In the genomic region with DNA sequence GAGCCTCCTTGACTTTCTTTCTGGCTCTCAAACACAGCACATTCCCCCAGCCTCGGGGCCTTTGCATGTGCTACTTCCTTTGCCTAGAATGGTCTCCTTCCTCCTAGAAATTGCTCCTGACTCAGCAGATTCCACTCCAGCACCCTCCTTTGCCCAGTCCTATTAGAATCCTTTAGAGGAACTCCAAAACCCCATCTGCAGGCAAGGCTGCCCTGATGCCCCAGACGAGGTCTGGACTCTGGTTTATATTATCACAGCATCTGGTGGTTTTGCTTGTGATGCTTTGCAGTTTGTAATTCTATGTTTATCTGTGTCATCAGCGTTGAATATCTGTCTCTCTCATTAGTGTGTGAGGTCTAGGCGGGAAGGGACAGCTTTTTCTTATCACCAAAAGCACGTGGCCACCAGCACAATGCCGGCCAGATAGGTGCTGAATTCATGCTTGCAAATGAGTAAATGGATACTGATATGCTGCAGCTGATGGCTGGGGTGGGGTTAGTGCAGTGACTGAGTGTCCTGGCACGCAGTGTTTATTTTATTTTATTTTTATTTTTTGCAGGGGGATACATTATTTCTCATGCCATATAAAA, we compare ENCODE assay signal across 13 cellular contexts. TPM values are rescaled to one million over a fixed set of nuclear protein-coding genes. Genes with fewer than 3 reads are reported as not detected.
DNase-seq lines count a peak whose midpoint lies in the region; ATAC-seq, FAIRE-seq and TF ChIP-seq lines count a peak whose summit lies in the region.
"Had no signal": no experiment of that assay in that cellular context is flagged by ENCODE, and none has a peak within 500 bp of the region (broad histone marks: within the 10 kb centered on the region; RNA-seq: fewer than 3 reads in every experiment).

No MANE protein-coding gene starts in this region.

- no peak for TF ChIP-seq POLR2A in spleen (IDR thresholded peaks at IDR 0.05)
- no peak for TF ChIP-seq POLR2A in H54 (IDR thresholded peaks at IDR 0.05; ENCODE audit: low read depth, low read length)

- in situ Hi-C loops in GM23248 (cut with MboI): no loop called here
- in situ Hi-C loops in KBM-7 (cut with MboI; ENCODE audit: low pct_unique_long_range_greater_than_20kb, low sequenced_read_pairs): no loop called here

- intact Hi-C loops in spleen (cut with DNase I; ENCODE audit: low total_unique reads): no loop called here
- intact Hi-C loops in CD4-positive, alpha-beta T cell (cut with DNase I, micrococcal nuclease): no loop called here

- no peak for ATAC-seq in CD4-positive, alpha-beta T cell (ENCODE audit: poor library complexity)
- ATAC-seq: Panc1 had no signal

- H3K4me1 Mint-ChIP-seq in CD4-positive, alpha-beta T cell (ENCODE audit: low read depth): no peaks in the 10 kb centered on the region

- H3K4me1 ChIP-seq in GM23248 (ENCODE audit: insufficient read depth): peaks cover 28% of the 10 kb centered on the region
- peaks cover 0 to 7% (median 0%) of the 10 kb centered on the region in 6 donors for H3K4me1 ChIP-seq in spleen

- no peak overlapping the region for H3K4me3 Mint-ChIP-seq in CD4-positive, alpha-beta T cell
- H3K4me3 Mint-ChIP-seq: activated T-helper 1 cell treated with anti-CD3 and anti-CD28 coated beads, Interleukin-12 subunit alpha, Interleukin-12 subunit beta, Interleukin-2, Interleukin-4 antibody, amounts not matched to agents 30 ng/mL and 10 ng/mL and 1 ng/mL, durations not matched to agents 14 hours and 24 hours and 36 hours had no signal

- H3K27ac ChIP-seq in GM23248 (peak overlapping the region; percentile 84), spleen (peak overlapping the region in 6 of 8 donors; percentile 16 to 63 (median 38))
- H3K27ac ChIP-seq in CD4-positive, alpha-beta T cell (ENCODE audit: low read depth, low read length): no peak overlapping the region

- POLR2A ChIA-PET in CD4-positive, alpha-beta T cell (lab: Charles Lee): no interaction called here

- peaks cover 26% of the 10 kb centered on the region for H3F3A ChIP-seq in GM23248 (ENCODE audit: insufficient read depth)

- no peaks in the 10 kb centered on the region for H4K20me1 ChIP-seq in GM23248 (ENCODE audit: insufficient read depth)

- no peaks in the 10 kb centered on the region for H3K36me3 Mint-ChIP-seq in CD4-positive, alpha-beta T cell (ENCODE audit: low read depth)

- H3K9me2 ChIP-seq in GM23248 (ENCODE audit: insufficient read depth): no peaks in the 10 kb centered on the region

- H3K4me3 ChIP-seq in GM23248 (0 out of 2 replicates have a peak overlapping the region, but pooled peaks have one; percentile 29), choroid plexus epithelial cell (ENCODE audit: low read depth, low read length) (no peak overlapping the region), spleen (no peak overlapping the region)

- FAIRE-seq in H54 (lab: Jason Lieb, UNC): no peak
- FAIRE-seq: colon had no signal

- peak overlapping the region; percentile 57 for H3K9ac ChIP-seq in GM23248

- peak overlapping the region; percentile 70 for H3K4me2 ChIP-seq in GM23248 (ENCODE audit: unreplicated experiment)

- H2AFZ ChIP-seq in GM23248: peak overlapping the region; percentile 73

- H3K36me3 ChIP-seq in GM23248 (ENCODE audit: low read depth) (no peaks in the 10 kb centered on the region), spleen (no peaks in the 10 kb centered on the region)

- H3K79me2 ChIP-seq in GM23248 (ENCODE audit: insufficient read depth): no peaks in the 10 kb centered on the region

- H3K27me3 ChIP-seq in GM23248 (replicated peaks; ENCODE audit: insufficient read depth) (no peaks in the 10 kb centered on the region), spleen (replicated peaks in 1 of 7) (no peaks in the 10 kb centered on the region)
- no peaks in the 10 kb centered on the region for H3K27me3 ChIP-seq in CD4-positive, alpha-beta T cell (ENCODE audit: control insufficient read depth, insufficient read depth, low read length)

- H3K9me3 ChIP-seq in GM23248 (ENCODE audit: low read depth): no peaks in the 10 kb centered on the region
- H3K9me3 ChIP-seq in spleen: no peaks in the 10 kb centered on the region
- no peaks in the 10 kb centered on the region for H3K9me3 ChIP-seq in CD4-positive, alpha-beta T cell (ENCODE audit: control insufficient read depth, low read length)

- H3K9me3 Mint-ChIP-seq in CD4-positive, alpha-beta T cell: no peaks in the 10 kb centered on the region
- H3K9me3 Mint-ChIP-seq: activated T-helper 1 cell treated with anti-CD3 and anti-CD28 coated beads, Interleukin-12 subunit alpha, Interleukin-12 subunit beta, Interleukin-2, Interleukin-4 antibody, amounts not matched to agents 30 ng/mL and 10 ng/mL and 1 ng/mL, durations not matched to agents 14 hours and 24 hours and 36 hours had no signal

- no peaks in the 10 kb centered on the region for H3K27me3 Mint-ChIP-seq in CD4-positive, alpha-beta T cell

- H3K27ac Mint-ChIP-seq in CD4-positive, alpha-beta T cell: no peak overlapping the region
- H3K27ac Mint-ChIP-seq: activated T-helper 1 cell treated with anti-CD3 and anti-CD28 coated beads, Interleukin-12 subunit alpha, Interleukin-12 subunit beta, Interleukin-2, Interleukin-4 antibody, amounts not matched to agents 30 ng/mL and 10 ng/mL and 1 ng/mL, durations not matched to agents 14 hours and 24 hours and 36 hours had no signal

- DNase-seq in GM23248 (peak; percentile 67), choroid plexus epithelial cell (ENCODE audit: low read depth) (peak; percentile 63), islet precursor cell (peak; percentile 63), spleen (no peak), H54 (ENCODE audit: insufficient read length, low spot score) (no peak), LoVo (ENCODE audit: low spot score) (no peak), KBM-7 (no peak)
- no peak for DNase-seq in CD4-positive, alpha-beta T cell
- DNase-seq: NCI-H2029; stimulated activated CD4-positive, alpha-beta T cell treated with anti-CD3 and anti-CD28 coated beads, Interleukin-1b, Interleukin-23, amount 100 ng/mL, for 48 hours had no signal

- CTCF ChIA-PET in CD4-positive, alpha-beta T cell (lab: Charles Lee): no interaction called here

- WGBS in GM23248 (ENCODE audit: low coverage in 1 of 2, low lambda C conversion rate in 2 of 2, missing lambda C conversion rate in 2 of 2), 2 experiments: 6 to 9% methylated on average over 7 of the region's 7 CpGs
- 51 to 69% (median 60%) methylated on average over 7 of the region's 7 CpGs for WGBS in spleen, 5 donors

- TF ChIP-seq CTCF in choroid plexus epithelial cell (conservative IDR thresholded peaks at IDR 0.05; ENCODE audit: low read depth, low read length) (no peak), spleen (IDR thresholded peaks at IDR 0.05 in 8 of 11, conservative IDR thresholded peaks at IDR 0.05 in 3 of 11) (no peak)
- no peak for TF ChIP-seq CTCF in CD4-positive, alpha-beta T cell (IDR thresholded peaks at IDR 0.05)

RNA-seq across cellular contexts. Expression of gene ANKH, which starts 30.0 kb away (rescaled TPM):
- total RNA-seq in GM23248 (2014; rRNA removed; shearing (Covaris generic)): 47.6 and 51.5 TPM in 2 replicates
- polyA plus RNA-seq in GM23248 (2016; fragmentation: Nextera tagmentation; extraction: Ambion mirVana): 42.3 and 45.9 TPM in 2 replicates
- 10 to 100 TPM; 33.5 to 87.3 (median 60.3) TPM for total RNA-seq in spleen
- 10 to 100 TPM in 1 of 3 donors, 1 to 10 TPM in 2; 9.0 to 12.1 (median 9.8) TPM for polyA plus RNA-seq in spleen
- 10 to 100 TPM; 69.5 to 72.3 TPM for total RNA-seq in CD4-positive, alpha-beta T cell

Comparison
In these comparisons a context has a peak if more than half of its experiments do, and no peak if none do; other contexts are left out.
1. DNase-seq: peak in GM23248 (single experiment), choroid plexus epithelial cell (single experiment) and islet precursor cell (single experiment); none in spleen (single experiment), H54 (single experiment), LoVo (single experiment), CD4-positive, alpha-beta T cell (0 of 10) and KBM-7 (single experiment).